In the genomic region with DNA sequence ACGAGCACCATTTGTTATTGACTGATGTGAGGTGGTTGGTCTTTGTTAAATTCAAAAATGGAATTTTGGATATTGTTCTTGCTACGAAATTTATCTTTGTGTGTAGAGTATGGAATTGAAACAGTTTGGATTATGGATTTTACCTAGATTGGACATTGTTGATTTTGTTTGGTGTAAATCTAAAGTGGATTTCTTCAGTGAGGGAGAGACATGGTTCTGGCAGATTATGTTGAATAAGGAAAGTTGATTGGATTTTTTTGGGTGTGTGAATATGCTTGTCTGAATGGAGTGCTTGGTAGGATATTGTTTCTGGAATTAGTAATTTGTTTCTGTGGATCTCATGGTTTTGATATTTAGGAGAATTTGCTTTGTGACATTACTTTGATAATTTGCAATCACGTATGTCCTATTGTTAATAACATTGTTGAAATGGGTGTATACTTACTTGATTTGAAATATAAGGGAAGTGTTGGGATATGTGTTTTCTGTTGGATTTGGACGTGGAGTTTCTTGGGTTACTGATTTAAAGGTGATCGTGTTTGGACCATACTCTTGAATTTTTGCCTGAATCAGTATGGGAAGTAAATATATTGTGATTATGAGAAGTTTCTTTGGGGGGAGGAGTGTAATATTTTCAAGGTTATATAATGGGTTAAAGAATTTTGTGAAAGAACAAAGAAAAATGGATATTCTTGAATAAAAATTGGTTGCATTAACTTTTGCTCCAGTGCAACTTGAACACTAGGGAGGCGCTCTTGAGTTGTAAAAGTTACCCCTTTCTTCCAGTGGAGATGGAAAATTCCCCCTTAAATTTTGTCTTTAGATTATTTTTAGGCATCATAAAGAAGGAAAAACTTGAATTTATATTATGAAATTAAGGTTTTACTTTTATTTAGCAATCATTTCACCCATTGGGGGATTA, we compare ENCODE assay signal across 8 cellular contexts. TPM values are rescaled to one million over a fixed set of nuclear protein-coding genes. Genes with fewer than 3 reads are reported as not detected.
A peak's percentile ranks its signal among the peaks of the same experiment; 100 is the strongest.
DNase-seq lines count a peak whose midpoint lies in the region; ATAC-seq and TF ChIP-seq lines count a peak whose summit lies in the region.

No MANE protein-coding gene starts in this region.

- peak overlapping the region; percentile 26 for H3K4me3 Mint-ChIP-seq in activated T-helper 2 cell treated with anti-CD3 and anti-CD28 coated beads, Interferon-gamma antibody, Interleukin-2, Interleukin-4, amounts not matched to agents 10 μg/mL and 5 μg/mL and 100 μg/mL, durations not matched to agents 14 hours and 24 hours and 36 hours (ENCODE audit: low read depth)

- peaks cover 8% of the 10 kb centered on the region for H3K9me3 Mint-ChIP-seq in activated T-helper 2 cell treated with anti-CD3 and anti-CD28 coated beads, Interferon-gamma antibody, Interleukin-2, Interleukin-4, amounts not matched to agents 10 μg/mL and 5 μg/mL and 100 μg/mL, durations not matched to agents 14 hours and 24 hours and 36 hours

- H3K36me3 Mint-ChIP-seq in activated T-helper 2 cell treated with anti-CD3 and anti-CD28 coated beads, Interferon-gamma antibody, Interleukin-2, Interleukin-4, amounts not matched to agents 10 μg/mL and 5 μg/mL and 100 μg/mL, durations not matched to agents 14 hours and 24 hours and 36 hours (ENCODE audit: low read depth), result peaks cover 81% of the 10 kb centered on the region

- 83% methylated on average over 6 of the region's 6 CpGs for WGBS in right lobe of liver (ENCODE audit: insufficient coverage, low coverage, low lambda C conversion rate, missing lambda C conversion rate)

- ATAC-seq in right lobe of liver (no peak), HG03565 (IDR thresholded peaks at IDR 0.05; ENCODE audit: unreplicated experiment) (no peak)

- H3K27ac ChIP-seq in BLaER1, result no peak overlapping the region
- peak overlapping the region; percentile 100; the same call in 1 of the 2 replicates for H3K27ac ChIP-seq in HUES6 (ENCODE audit: low read depth, low read length)
- peak overlapping the region; percentile 98 to 99 (median 99) for H3K27ac ChIP-seq in right lobe of liver

- H4K20me1 ChIP-seq in BLaER1, result peaks cover 47% of the 10 kb centered on the region

- TF ChIP-seq CTCF in right lobe of liver (IDR thresholded peaks at IDR 0.05), result peak; percentile 29 to 50 (median 34)

- peak overlapping the region; percentile 72; the same call in 1 of the 2 replicates for H3K4me3 ChIP-seq in BLaER1
- H3K4me3 ChIP-seq in HUES6 (ENCODE audit: low read depth, low read length), result peak overlapping the region; percentile 94
- peak overlapping the region in 2 of 3 donors; percentile 63 to 64 for H3K4me3 ChIP-seq in right lobe of liver

- no peak for DNase-seq in activated T-helper 2 cell treated with anti-CD3 and anti-CD28 coated beads, Interferon-gamma antibody, Interleukin-2, Interleukin-4, amounts not matched to agents 10 μg/mL and 5 μg/mL and 100 μg/mL, durations not matched to agents 14 hours and 24 hours and 36 hours (ENCODE audit: low spot score)
- DNase-seq in right lobe of liver, result no peak
- DNase-seq in GM19238 (ENCODE audit: insufficient read length, low spot score), result no peak
- no peak for DNase-seq in HK-2 (ENCODE audit: unreplicated experiment)
- DNase-seq in activated gamma-delta T cell treated with Interleukin-2 at 50 U/mL for 16 hours, result no peak

- H3K4me1 Mint-ChIP-seq in activated T-helper 2 cell treated with anti-CD3 and anti-CD28 coated beads, Interferon-gamma antibody, Interleukin-2, Interleukin-4, amounts not matched to agents 10 μg/mL and 5 μg/mL and 100 μg/mL, durations not matched to agents 14 hours and 24 hours and 36 hours (ENCODE audit: low read depth), result peaks cover 51% of the 10 kb centered on the region

- H3K9me3 ChIP-seq in BLaER1, result no peaks in the 10 kb centered on the region; the same call in 1 of the 2 replicates
- H3K9me3 ChIP-seq in HUES6 (ENCODE audit: control insufficient read depth, insufficient read depth, low read depth, low read length), result no peaks in the 10 kb centered on the region
- no peaks in the 10 kb centered on the region for H3K9me3 ChIP-seq in right lobe of liver

- H3K4me2 ChIP-seq in BLaER1, result peak overlapping the region; percentile 93

- H3K27me3 Mint-ChIP-seq in activated T-helper 2 cell treated with anti-CD3 and anti-CD28 coated beads, Interferon-gamma antibody, Interleukin-2, Interleukin-4, amounts not matched to agents 10 μg/mL and 5 μg/mL and 100 μg/mL, durations not matched to agents 14 hours and 24 hours and 36 hours (ENCODE audit: low read depth), result no peaks in the 10 kb centered on the region

- no peak for TF ChIP-seq POLR2A in right lobe of liver (IDR thresholded peaks at IDR 0.05)

- H3K27ac Mint-ChIP-seq in activated T-helper 2 cell treated with anti-CD3 and anti-CD28 coated beads, Interferon-gamma antibody, Interleukin-2, Interleukin-4, amounts not matched to agents 10 μg/mL and 5 μg/mL and 100 μg/mL, durations not matched to agents 14 hours and 24 hours and 36 hours, result peak overlapping the region; percentile 56

- intact Hi-C loops in activated T-helper 2 cell treated with anti-CD3 and anti-CD28 coated beads, Interferon-gamma antibody, Interleukin-2, Interleukin-4, amounts not matched to agents 10 μg/mL and 5 μg/mL and 100 μg/mL, durations not matched to agents 14 hours and 24 hours and 36 hours (cut with micrococcal nuclease), result no loop called here
- intact Hi-C loops in right lobe of liver (cut with DNase I), result no loop called here

- no peaks in the 10 kb centered on the region for H3K4me1 ChIP-seq in BLaER1
- peaks cover 7% of the 10 kb centered on the region; the same call in 1 of the 2 replicates for H3K4me1 ChIP-seq in HUES6 (ENCODE audit: control insufficient read depth, insufficient read depth, low read length)
- H3K4me1 ChIP-seq in right lobe of liver, result peaks cover 0 to 36% (median 0%) of the 10 kb centered on the region in 4 donors

- H3K36me3 ChIP-seq in BLaER1 (peaks cover 41% of the 10 kb centered on the region), HUES6 (ENCODE audit: control insufficient read depth, insufficient read depth, low read length) (peaks cover 64% of the 10 kb centered on the region), right lobe of liver (peaks cover 0 to 21% (median 9%) of the 10 kb centered on the region in 4 donors)

- H3K27me3 ChIP-seq in BLaER1 (no peaks in the 10 kb centered on the region), HUES6 (ENCODE audit: control insufficient read depth, insufficient read depth, low read length) (no peaks in the 10 kb centered on the region), right lobe of liver (no peaks in the 10 kb centered on the region)

- H3K9ac ChIP-seq in BLaER1 (no peak overlapping the region), HUES6 (ENCODE audit: low read length) (no peak overlapping the region)

RNA-seq across cellular contexts. Expression of gene CHD2, which starts 0.9 kb away (rescaled TPM):
- total RNA-seq in activated T-helper 2 cell treated with anti-CD3 and anti-CD28 coated beads, Interferon-gamma antibody, Interleukin-2, Interleukin-4, amounts not matched to agents 10 μg/mL and 5 μg/mL and 100 μg/mL, durations not matched to agents 14 hours and 24 hours and 36 hours, result 105 and 111 TPM in 2 replicates
- 10 to 100 TPM; 41.4 to 65.0 (median 56.6) TPM for total RNA-seq in right lobe of liver
